15 cellular contexts compared by ENCODE assay signal in the genomic region with DNA sequence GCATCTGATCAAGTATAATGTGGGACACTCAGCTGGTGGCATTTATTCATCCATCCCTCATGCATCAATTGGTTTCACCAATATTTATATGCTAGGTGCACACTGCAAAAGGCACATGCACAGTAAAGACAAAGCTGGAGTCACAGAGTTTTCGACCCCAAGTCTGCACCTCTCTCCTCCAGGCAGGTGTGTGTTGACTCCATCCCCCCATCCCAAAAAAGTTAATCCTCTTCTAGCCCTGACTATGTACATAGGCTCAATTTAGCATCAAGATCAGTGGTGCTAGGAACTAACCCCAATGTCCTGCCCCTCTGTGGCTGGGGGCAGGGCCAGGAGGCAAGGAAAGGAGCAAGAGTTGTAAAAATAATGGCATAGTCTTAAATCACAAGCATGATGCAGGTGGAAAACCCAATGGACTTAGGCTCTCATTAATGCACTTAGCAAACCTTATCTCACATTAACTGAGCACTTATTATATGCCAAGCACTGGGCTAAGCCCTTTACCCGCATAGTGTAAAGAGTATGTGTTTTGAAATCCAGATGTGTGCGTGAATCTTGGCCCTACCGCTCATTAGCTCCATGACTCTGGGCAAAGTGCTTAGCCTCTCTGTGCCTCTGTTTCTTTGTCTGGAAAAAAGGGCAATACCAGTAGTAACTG. TPM values are rescaled to one million over a fixed set of nuclear protein-coding genes. Genes with fewer than 3 reads are reported as not detected.
A peak's percentile ranks its signal among the peaks of the same experiment; 100 is the strongest.
DNase-seq lines count a peak whose midpoint lies in the region; ATAC-seq and TF ChIP-seq lines count a peak whose summit lies in the region.
"Had no signal": no experiment of that assay in that cellular context is flagged by ENCODE, and none has a peak within 500 bp of the region (broad histone marks: within the 10 kb centered on the region; RNA-seq: fewer than 3 reads in every experiment).

No MANE protein-coding gene starts in this region.

- CTCF ChIA-PET in IMR-90 (lab: Yijun Ruan, JAX) = no interaction called here

- H2BK20ac ChIP-seq in IMR-90 (ENCODE audit: low read depth, low read length) = no peak overlapping the region

- H2AK9ac ChIP-seq in IMR-90 (replicated peaks; ENCODE audit: low read depth, low read length, poor library complexity) = no peak overlapping the region

- TF ChIP-seq POLR2A in IMR-90 (IDR thresholded peaks at IDR 0.05; ENCODE audit: low read depth, low read length) (no peak), esophagus muscularis mucosa (IDR thresholded peaks at IDR 0.05; ENCODE audit: low read depth) (no peak), stomach (IDR thresholded peaks at IDR 0.05) (no peak), erythroblast (IDR thresholded peaks at IDR 0.05; ENCODE audit: low read length) (no peak)

- H3K27me3 Mint-ChIP-seq in osteocyte (ENCODE audit: unreplicated experiment) = no peaks in the 10 kb centered on the region

- H3K36me3 ChIP-seq in GM23248 (ENCODE audit: low read depth) = peaks cover 10% of the 10 kb centered on the region; the same call in 1 of the 2 replicates
- H3K36me3 ChIP-seq in IMR-90 (ENCODE audit: control insufficient read depth, insufficient read depth, low read length) = peaks cover 8% of the 10 kb centered on the region
- H3K36me3 ChIP-seq in esophagus muscularis mucosa = no peaks in the 10 kb centered on the region
- H3K36me3 ChIP-seq in stomach = no peaks in the 10 kb centered on the region
- H3K36me3 ChIP-seq: BE2C had no signal

- intact Hi-C loops in IMR-90 (cut with micrococcal nuclease) = loop anchor here (5.0 kb wide), 1 partner anchor 70 kb away; no protein-coding TSS in a partner anchor
- intact Hi-C loops in esophagus muscularis mucosa (cut with DNase I) = no loop called here
- intact Hi-C loops in stomach (cut with DNase I; ENCODE audit: low total_unique reads) = no loop called here

- H3K4me3 Mint-ChIP-seq in osteocyte (ENCODE audit: unreplicated experiment) = no peak overlapping the region
- H3K4me3 Mint-ChIP-seq: CD4-positive, alpha-beta memory T cell had no signal

- no peak overlapping the region for H3K27ac Mint-ChIP-seq in osteocyte (ENCODE audit: unreplicated experiment)
- H3K27ac Mint-ChIP-seq: CD4-positive, alpha-beta memory T cell had no signal

- H3K9me1 ChIP-seq in IMR-90 (ENCODE audit: insufficient read depth, low read length) = peaks cover 58% of the 10 kb centered on the region

- H4K20me1 ChIP-seq in GM23248 (ENCODE audit: insufficient read depth) (peaks cover 8% of the 10 kb centered on the region; the same call in 1 of the 2 replicates), IMR-90 (ENCODE audit: insufficient read depth, low read length) (peaks cover 67% of the 10 kb centered on the region)

- TSS peak; percentile 6 for BruUV-seq in IMR-90 (replicated peaks; lab: Mats Ljungman, UMichigan)

- H3K79me1 ChIP-seq in IMR-90 (ENCODE audit: low read depth in 1 of 2, low read length in 2 of 2) = peaks cover 51 to 88% of the 10 kb centered on the region in 2 experiments

- H2AK5ac ChIP-seq in IMR-90 (ENCODE audit: low read depth, low read length) = no peak overlapping the region

- H3K4me2 ChIP-seq in GM23248 (ENCODE audit: unreplicated experiment) (peak overlapping the region; percentile 95), IMR-90 (ENCODE audit: low read depth, low read length) (no peak overlapping the region)
- H3K4me2 ChIP-seq: A549 had no signal

- H3F3A ChIP-seq in GM23248 (ENCODE audit: insufficient read depth) = peaks cover 17% of the 10 kb centered on the region

- H3K14ac ChIP-seq in IMR-90 (replicated peaks; ENCODE audit: low read depth, low read length) = no peak overlapping the region

- H3K9me3 ChIP-seq in GM23248 (ENCODE audit: low read depth) (no peaks in the 10 kb centered on the region), IMR-90 (ENCODE audit: control insufficient read depth, insufficient read depth, low read length) (no peaks in the 10 kb centered on the region), esophagus muscularis mucosa (no peaks in the 10 kb centered on the region), stomach (no peaks in the 10 kb centered on the region)
- H3K9me3 ChIP-seq: A549, BE2C had no signal

- no peak overlapping the region for H2BK120ac ChIP-seq in IMR-90 (ENCODE audit: low read depth, low read length)

- POLR2A ChIA-PET in IMR-90 (lab: Charles Lee; ENCODE audit: unreplicated experiment) = no interaction called here

- no peak for DNase-seq in GM23248
- DNase-seq in IMR-90 = no peak
- DNase-seq in esophagus muscularis mucosa (ENCODE audit: extremely low spot score) = peak; percentile 78
- peak; percentile 36 for DNase-seq in osteocyte (ENCODE audit: extremely low spot score, unreplicated experiment)
- no peak for DNase-seq in stomach
- DNase-seq in erythroblast (lab: John Stamatoyannopoulos, UW) = no peak
- DNase-seq: BE2C; CD4-positive, alpha-beta memory T cell; DMS79; EL had no signal

- H3K9ac ChIP-seq in GM23248 (no peak overlapping the region), IMR-90 (ENCODE audit: low read depth, low read length) (no peak overlapping the region)

- no peak overlapping the region for H2AFZ ChIP-seq in GM23248
- H2AFZ ChIP-seq in IMR-90 (replicated peaks; ENCODE audit: low read length, poor library complexity) = no peak overlapping the region

- H2BK15ac ChIP-seq in IMR-90 (ENCODE audit: low read depth, low read length) = no peak overlapping the region

- TF ChIP-seq EP300 in esophagus muscularis mucosa (IDR thresholded peaks at IDR 0.05) = no peak
- no peak for TF ChIP-seq EP300 in stomach (IDR thresholded peaks at IDR 0.05)

- H3K9me2 ChIP-seq in GM23248 (ENCODE audit: insufficient read depth) = no peaks in the 10 kb centered on the region

- no peaks in the 10 kb centered on the region for H3K9me3 Mint-ChIP-seq in osteocyte (ENCODE audit: unreplicated experiment)
- H3K9me3 Mint-ChIP-seq: CD4-positive, alpha-beta memory T cell had no signal

- no peak overlapping the region for H4K91ac ChIP-seq in IMR-90 (ENCODE audit: insufficient read depth, low read depth, low read length)

- H3K79me2 ChIP-seq in GM23248 (ENCODE audit: insufficient read depth) = peaks cover 81% of the 10 kb centered on the region

- no peak for TF ChIP-seq RAD21 in IMR-90 (IDR thresholded peaks at IDR 0.05; ENCODE audit: low read length)

- no peak overlapping the region for H3K27ac ChIP-seq in GM23248
- H3K27ac ChIP-seq in IMR-90 (ENCODE audit: insufficient read depth, low read length) = no peak overlapping the region
- H3K27ac ChIP-seq in esophagus muscularis mucosa (replicated peaks in 1 of 4) = no peak overlapping the region
- no peak overlapping the region for H3K27ac ChIP-seq in stomach
- H3K27ac ChIP-seq: A549, C4-2B had no signal

- WGBS in GM23248 (ENCODE audit: low coverage in 1 of 2, low lambda C conversion rate in 2 of 2, missing lambda C conversion rate in 2 of 2), 2 experiments = 98% methylated on average over 4 of the region's 4 CpGs
- WGBS in IMR-90 (ENCODE audit: extremely low coverage in 2 of 2, insufficient read length in 1 of 2), 2 experiments = 100% methylated on average over 2 of the region's 4 CpGs; no CpG with 5 or more reads in 1 of the 2 experiments
- 96% methylated on average over 4 of the region's 4 CpGs for WGBS in esophagus muscularis mucosa
- 93 to 97% (median 95%) methylated on average over 4 of the region's 4 CpGs for WGBS in stomach, 5 donors

- H4K8ac ChIP-seq in IMR-90 (ENCODE audit: low read depth in 2 of 2, low read length in 2 of 2) = no peak overlapping the region

- no peak overlapping the region for H3K18ac ChIP-seq in IMR-90 (ENCODE audit: low read depth, low read length)

- H3K4me1 ChIP-seq in GM23248 (ENCODE audit: insufficient read depth) (peaks cover 48% of the 10 kb centered on the region), IMR-90 (ENCODE audit: control insufficient read depth, insufficient read depth, low read length) (peaks cover 15% of the 10 kb centered on the region), esophagus muscularis mucosa (peaks cover 8 to 21% (median 18%) of the 10 kb centered on the region in 4 donors), stomach (peaks cover 8 to 20% (median 19%) of the 10 kb centered on the region in 4 donors)
- H3K4me1 ChIP-seq: BE2C had no signal

- H3K4me3 ChIP-seq in GM23248 = peak overlapping the region; percentile 88
- no peak overlapping the region for H3K4me3 ChIP-seq in IMR-90 (ENCODE audit: insufficient read depth, low read depth, low read length)
- no peak overlapping the region for H3K4me3 ChIP-seq in esophagus muscularis mucosa
- no peak overlapping the region for H3K4me3 ChIP-seq in stomach
- H3K4me3 ChIP-seq: A549, K562 had no signal

- H3K4ac ChIP-seq in IMR-90 (ENCODE audit: low read depth, low read length) = no peak overlapping the region

- H3K27me3 ChIP-seq in GM23248 (replicated peaks; ENCODE audit: insufficient read depth) (no peaks in the 10 kb centered on the region), IMR-90 (ENCODE audit: control insufficient read depth, insufficient read depth, low read length) (no peaks in the 10 kb centered on the region), esophagus muscularis mucosa (peaks cover 0 to 63% (median 0%) of the 10 kb centered on the region in 4 donors), stomach (peaks cover 5 to 62% (median 19%) of the 10 kb centered on the region in 3 donors)

- H3K23ac ChIP-seq in IMR-90 (ENCODE audit: low read depth, low read length) = no peak overlapping the region

- H4K5ac ChIP-seq in IMR-90 (ENCODE audit: low read depth, low read length) = no peak overlapping the region

- ATAC-seq in IMR-90 (ENCODE audit: low read depth) (no peak), HG03521 (IDR thresholded peaks at IDR 0.05; ENCODE audit: unreplicated experiment) (no peak)
- ATAC-seq: A549, HCT116, K562 had no signal

- H3K36me3 Mint-ChIP-seq in osteocyte (ENCODE audit: unreplicated experiment) = peaks cover 4% of the 10 kb centered on the region
- H3K36me3 Mint-ChIP-seq: CD4-positive, alpha-beta memory T cell had no signal

- TF ChIP-seq CTCF in IMR-90 (conservative IDR thresholded peaks at IDR 0.05; ENCODE audit: low read depth, low read length) (no peak), esophagus muscularis mucosa (IDR thresholded peaks at IDR 0.05) (no peak), osteocyte (IDR thresholded peaks at IDR 0.05) (no peak), stomach (IDR thresholded peaks at IDR 0.05) (no peak)

- dilution Hi-C loops in IMR-90 (cut with HindIII; ENCODE audit: low sequenced_read_pairs, unreplicated experiment) = no loop called here

- in situ Hi-C loops in GM23248 (cut with MboI) (no loop called here), IMR-90 (cut with MboI; ENCODE audit: low sequenced_read_pairs) (no loop called here)

- no peak overlapping the region for H2BK5ac ChIP-seq in IMR-90 (ENCODE audit: low read depth, low read length, poor library complexity, severe bottlenecking)

- peaks cover 56% of the 10 kb centered on the region for H3K4me1 Mint-ChIP-seq in osteocyte (ENCODE audit: unreplicated experiment)

- H3K56ac ChIP-seq in IMR-90 (ENCODE audit: extremely low read depth, insufficient read depth, low read length) = no peak overlapping the region

RNA-seq across cellular contexts. Expression of a gene that starts 3.1 kb away (rescaled TPM):
- total RNA-seq in GM23248 (2014; rRNA removed; shearing (Covaris generic)) = 95.6 and 126 TPM in 2 replicates
- polyA plus RNA-seq in GM23248 (2016; fragmentation: Nextera tagmentation; extraction: Ambion mirVana) (145 and 149 TPM in 2 replicates), IMR-90 (2012; rRNA removed) (54.5 and 61.6 TPM in 2 replicates), stomach (1 to 10 TPM; 2.1 to 4.7 (median 3.5) TPM)
- total RNA-seq in IMR-90 (2012; rRNA removed) (89.2 and 93.7 TPM in 2 replicates), esophagus muscularis mucosa (1 to 10 TPM in 1 of 4 donors, under 1 TPM in 2, not detected in 1; 0.17 to 1.2 (median 0.69) TPM), osteocyte (30.7 and 33.5 TPM in 2 replicates), stomach (1 to 10 TPM in 2 of 5 donors, not detected in 3; 1.3 to 2.4 TPM)
- 71.6 and 118 TPM in 2 replicates for polyA plus RNA-seq in IMR-90 (2012; cell fraction: cytosol; rRNA removed)
- polyA plus RNA-seq in IMR-90 (2012; cell fraction: nucleus; rRNA removed; ENCODE audit: low replicate concordance) = 36.3 and 66.6 TPM in 2 replicates
- total RNA-seq: CD4-positive, alpha-beta memory T cell; K562 had no signal
- polyA plus RNA-seq: CD4-positive, alpha-beta memory T cell; K562 had no signal

Comparison
In these comparisons a context has a peak if more than half of its experiments do, and no peak if none do; other contexts are left out.
1. DNase-seq: peak in esophagus muscularis mucosa (single experiment) and osteocyte (single experiment); none in GM23248 (single experiment), IMR-90 (single experiment), stomach (single experiment) and erythroblast (0 of 2).